ENCODE assay signal across 27 cellular contexts in genomic region chr2:151070253-151070652, GRCh38.
"Had no signal": no experiment of that assay in that cellular context is flagged by ENCODE, and none has a peak within 500 bp of the region (broad histone marks: within the 10 kb centered on the region; RNA-seq: fewer than 3 reads in every experiment).

No MANE protein-coding gene starts in this region.

- DNase-seq: activated CD4-positive, alpha-beta memory T cell treated with anti-CD3 and anti-CD28 coated beads, Interleukin-2, amount 10 ng/mL, durations not matched to agents 7 days and 5 days; activated CD4-positive, alpha-beta T cell treated with anti-CD3 and anti-CD28 coated beads for 36 hours; activated CD4-positive, alpha-beta T cell treated with anti-CD3 and anti-CD28 coated beads, Interleukin-2, amount 50 U/mL, for 1 hour; activated gamma-delta T cell; activated naive CD4-positive, alpha-beta T cell treated with anti-CD3 and anti-CD28 coated beads for 36 hours; activated T-cell treated with anti-CD3 and anti-CD28 coated beads for 4 hours; activated T-cell treated with anti-CD3 and anti-CD28 coated beads, Interleukin-2, amount 50 U/mL, for 48 hours; brain microvascular endothelial cell; MM.1S; NCI-H1105 treated with DMSO at 0.1 percent for 48 hours; NCI-H146; NCI-H187 treated with DMSO at 0.1 percent for 48 hours; NCI-H2081 treated with DMSO at 0.1 percent for 48 hours; NCI-H345; NCI-H510A; NCI-H526 treated with DMSO at 0.1 percent for 48 hours; NCI-H82; OCI-M1; RPMI8226; SK-N-SH; T-helper 1 cell had no signal

- H3K27ac ChIP-seq: brain microvascular endothelial cell, cardiac muscle cell, VCaP had no signal

- H3K4me3 Mint-ChIP-seq: activated CD4-positive, alpha-beta memory T cell treated with anti-CD3 and anti-CD28 coated beads, Interleukin-2, amount 10 ng/mL, durations not matched to agents 7 days and 5 days; activated CD4-positive, alpha-beta T cell treated with anti-CD3 and anti-CD28 coated beads for 36 hours; activated naive CD4-positive, alpha-beta T cell treated with anti-CD3 and anti-CD28 coated beads for 36 hours; activated naive CD8-positive, alpha-beta T cell; activated T-helper 17 cell treated with anti-CD3 and anti-CD28 coated beads, Interleukin-2, amount 50 U/mL, for 72 hours had no signal

- H3K27ac Mint-ChIP-seq: activated CD4-positive, alpha-beta memory T cell treated with anti-CD3 and anti-CD28 coated beads, Interleukin-2, amount 10 ng/mL, durations not matched to agents 7 days and 5 days; activated CD4-positive, alpha-beta T cell treated with anti-CD3 and anti-CD28 coated beads for 36 hours; activated naive CD4-positive, alpha-beta T cell treated with anti-CD3 and anti-CD28 coated beads for 36 hours; activated naive CD8-positive, alpha-beta T cell; activated T-helper 17 cell treated with anti-CD3 and anti-CD28 coated beads, Interleukin-2, amount 50 U/mL, for 72 hours had no signal

- ATAC-seq: activated CD4-positive, alpha-beta T cell treated with anti-CD3 and anti-CD28 coated beads for 36 hours; activated T-helper 17 cell treated with anti-CD3 and anti-CD28 coated beads, Interleukin-2, amount 50 U/mL, for 72 hours; Panc1; Right ventricle myocardium inferior had no signal

- H3K9ac ChIP-seq: SK-N-SH had no signal

- H3K36me3 Mint-ChIP-seq: activated naive CD8-positive, alpha-beta T cell had no signal

- H3K9me3 Mint-ChIP-seq: activated CD4-positive, alpha-beta memory T cell treated with anti-CD3 and anti-CD28 coated beads, Interleukin-2, amount 10 ng/mL, durations not matched to agents 7 days and 5 days; activated naive CD4-positive, alpha-beta T cell treated with anti-CD3 and anti-CD28 coated beads for 36 hours; activated T-helper 17 cell treated with anti-CD3 and anti-CD28 coated beads, Interleukin-2, amount 50 U/mL, for 72 hours had no signal

- H3K4me1 Mint-ChIP-seq: activated CD4-positive, alpha-beta memory T cell treated with anti-CD3 and anti-CD28 coated beads, Interleukin-2, amount 10 ng/mL, durations not matched to agents 7 days and 5 days; activated CD4-positive, alpha-beta T cell treated with anti-CD3 and anti-CD28 coated beads for 36 hours; activated T-helper 17 cell treated with anti-CD3 and anti-CD28 coated beads, Interleukin-2, amount 50 U/mL, for 72 hours had no signal

- H3K27me3 ChIP-seq: brain microvascular endothelial cell, cardiac muscle cell had no signal

- H3K4me3 ChIP-seq: cardiac muscle cell had no signal

- H3K27me3 Mint-ChIP-seq: activated CD4-positive, alpha-beta memory T cell treated with anti-CD3 and anti-CD28 coated beads, Interleukin-2, amount 10 ng/mL, durations not matched to agents 7 days and 5 days had no signal

- H3K36me3 ChIP-seq: brain microvascular endothelial cell, cardiac muscle cell had no signal

- H3K4me2 ChIP-seq: SK-N-SH had no signal
